14 cellular contexts compared by ENCODE assay signal in the genomic region with DNA sequence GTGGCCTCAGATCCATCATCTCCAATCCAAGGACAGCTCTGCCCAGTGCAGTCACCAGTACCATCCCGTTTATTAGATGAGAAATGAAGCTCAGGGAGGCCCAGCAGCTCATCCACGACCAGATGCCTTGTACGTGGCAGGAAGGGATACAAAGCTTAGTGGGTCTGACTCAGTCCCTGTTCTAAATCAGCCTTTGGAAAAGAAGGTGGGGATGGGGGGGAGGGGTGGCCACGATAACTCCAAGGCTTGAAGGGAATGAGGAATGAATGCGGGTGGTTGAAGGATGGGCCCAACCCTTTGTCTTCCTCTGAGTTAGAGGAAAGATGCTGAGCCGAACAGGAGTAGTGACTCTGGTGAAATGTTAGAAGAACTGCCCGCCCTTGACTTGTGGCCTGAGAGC. TPM values are rescaled to one million over a fixed set of nuclear protein-coding genes. Genes with fewer than 3 reads are reported as not detected.
DNase-seq lines count a peak whose midpoint lies in the region; ATAC-seq, FAIRE-seq and TF ChIP-seq lines count a peak whose summit lies in the region.
"Had no signal": no experiment of that assay in that cellular context is flagged by ENCODE, and none has a peak within 500 bp of the region (broad histone marks: within the 10 kb centered on the region; RNA-seq: fewer than 3 reads in every experiment).

No MANE protein-coding gene starts in this region.

- POLR2A ChIA-PET in HCT116 (lab: Charles Lee), result interaction anchor here (0.6 to 1.5 kb wide), 2 partner anchors 19 to 352 kb away, joined by 3 read pairs; no protein-coding TSS in a partner anchor

- 75 to 81% methylated on average over 4 to 7 of the region's 7 CpGs for WGBS in endodermal cell (ENCODE audit: insufficient coverage in 1 of 2, insufficient read length in 1 of 2), 2 experiments
- WGBS in small intestine, 3 donors, result 75 to 81% (median 80%) methylated on average over 7 of the region's 7 CpGs
- WGBS in esophagus squamous epithelium, 2 donors, result 75 to 81% methylated on average over 4 to 7 of the region's 7 CpGs

- CTCF ChIA-PET in HCT116 (lab: Charles Lee), result no interaction called here

- H3K27me3 Mint-ChIP-seq in endodermal cell (ENCODE audit: insufficient read depth), result no peaks in the 10 kb centered on the region
- H3K27me3 Mint-ChIP-seq: activated naive CD4-positive, alpha-beta T cell treated with anti-CD3 and anti-CD28 coated beads, Interleukin-2, amount 10 ng/mL, durations not matched to agents 7 days and 5 days had no signal

- H3K9me3 ChIP-seq in HCT116 (ENCODE audit: control insufficient read depth in 1 of 2, insufficient read depth in 1 of 2, low read depth in 1 of 2, low read length in 2 of 2), result no peaks in the 10 kb centered on the region
- H3K9me3 ChIP-seq in endodermal cell (ENCODE audit: control insufficient read depth, low read length), result no peaks in the 10 kb centered on the region
- H3K9me3 ChIP-seq in small intestine (ENCODE audit: control insufficient read depth, low read depth), result no peaks in the 10 kb centered on the region
- no peaks in the 10 kb centered on the region for H3K9me3 ChIP-seq in esophagus squamous epithelium
- H3K9me3 ChIP-seq: spleen had no signal

- no peak for ATAC-seq in HCT116
- no peak for ATAC-seq in HG02885 (IDR thresholded peaks at IDR 0.05; ENCODE audit: poor library complexity, unreplicated experiment)

- H3K4me1 ChIP-seq in HCT116 (ENCODE audit: control insufficient read depth in 1 of 2, insufficient read depth in 2 of 2, low read length in 2 of 2) (peaks cover 44 to 50% of the 10 kb centered on the region in 2 experiments), endodermal cell (ENCODE audit: control insufficient read depth, insufficient read depth, low read length) (peaks cover 12% of the 10 kb centered on the region), small intestine (ENCODE audit: control insufficient read depth in 2 of 2, insufficient read depth in 1 of 2, low read depth in 1 of 2, low read length in 1 of 2) (no peaks in the 10 kb centered on the region), esophagus squamous epithelium (peaks cover 8 to 50% (median 13%) of the 10 kb centered on the region in 3 donors)

- peak overlapping the region; percentile 90 for H3K27ac Mint-ChIP-seq in endodermal cell
- H3K27ac Mint-ChIP-seq: activated naive CD4-positive, alpha-beta T cell treated with anti-CD3 and anti-CD28 coated beads, Interleukin-2, amount 10 ng/mL, durations not matched to agents 7 days and 5 days had no signal

- TF ChIP-seq CTCF in HCT116 (IDR thresholded peaks at IDR 0.05 in 2 of 3, conservative IDR thresholded peaks at IDR 0.05 in 1 of 3; ENCODE audit: borderline replicate concordance in 1 of 3, insufficient read depth in 1 of 3, low read depth in 2 of 3, low read length in 2 of 3), result no peak
- no peak for TF ChIP-seq CTCF in endodermal cell (conservative IDR thresholded peaks at IDR 0.05)
- no peak for TF ChIP-seq CTCF in esophagus squamous epithelium (IDR thresholded peaks at IDR 0.05)

- no peak for FAIRE-seq in small intestine (lab: Jason Lieb, UNC)

- peaks cover 31% of the 10 kb centered on the region for H3K4me1 Mint-ChIP-seq in endodermal cell
- H3K4me1 Mint-ChIP-seq: activated naive CD4-positive, alpha-beta T cell treated with anti-CD3 and anti-CD28 coated beads, Interleukin-2, amount 10 ng/mL, durations not matched to agents 7 days and 5 days had no signal

- TF ChIP-seq RAD21 in HCT116 (IDR thresholded peaks at IDR 0.05; ENCODE audit: low read depth), result no peak

- RAD21 ChIA-PET in HCT116 (lab: Charles Lee; ENCODE audit: low non-redundant PET in 1 of 2, low total read pairs in 2 of 2, uncharacterized antibody in 2 of 2, unreplicated experiment in 2 of 2), result interaction anchor here in 1 of 2 experiments (0.7 kb wide), 1 partner anchor 241 kb away, joined by 7 read pairs; no protein-coding TSS in a partner anchor

- peaks cover 21% of the 10 kb centered on the region for H3K36me3 Mint-ChIP-seq in endodermal cell (ENCODE audit: low read depth)
- H3K36me3 Mint-ChIP-seq: activated naive CD4-positive, alpha-beta T cell treated with anti-CD3 and anti-CD28 coated beads, Interleukin-2, amount 10 ng/mL, durations not matched to agents 7 days and 5 days; mesothelial cell of epicardium had no signal

- peaks cover 20% of the 10 kb centered on the region; the same call in 1 of the 2 replicates for H3K79me2 ChIP-seq in HCT116 (ENCODE audit: insufficient read depth, low read length)

- no peak overlapping the region for H2AFZ ChIP-seq in HCT116 (ENCODE audit: low read depth, low read length, poor library complexity, severe bottlenecking)

- H3K9me3 Mint-ChIP-seq in endodermal cell, result no peaks in the 10 kb centered on the region
- H3K9me3 Mint-ChIP-seq: activated naive CD4-positive, alpha-beta T cell treated with anti-CD3 and anti-CD28 coated beads, Interleukin-2, amount 10 ng/mL, durations not matched to agents 7 days and 5 days; mesothelial cell of epicardium had no signal

- intact Hi-C loops in HCT116 (cut with micrococcal nuclease) (no loop called here), esophagus squamous epithelium (cut with DNase I) (no loop called here)

- H3K36me3 ChIP-seq in HCT116 (ENCODE audit: control insufficient read depth in 1 of 2, insufficient read depth in 2 of 2, low read length in 2 of 2) (no peaks in the 10 kb centered on the region; a peak in 1 of 4 replicates), endodermal cell (ENCODE audit: control insufficient read depth, insufficient read depth, low read length) (peaks cover 3% of the 10 kb centered on the region), small intestine (ENCODE audit: control insufficient read depth in 2 of 2, insufficient read depth in 2 of 2, low read length in 2 of 2) (peaks cover 4% of the 10 kb centered on the region in 2 donors), esophagus squamous epithelium (peaks cover 0 to 27% (median 0%) of the 10 kb centered on the region in 3 donors)

- H3K9ac ChIP-seq in HCT116 (ENCODE audit: low read length), result 0 out of 2 replicates have a peak overlapping the region, but pooled peaks have one; percentile 3
- H3K9ac ChIP-seq in endodermal cell (ENCODE audit: extremely low read depth, low read length, poor library complexity, severe bottlenecking), result no peak overlapping the region

- no peak overlapping the region for H3K4me2 ChIP-seq in HCT116 (ENCODE audit: low read length)

- H3K27ac ChIP-seq in HCT116 (ENCODE audit: low read depth, low read length) (peak overlapping the region; percentile 95), endodermal cell (ENCODE audit: low read depth, low read length) (no peak overlapping the region), small intestine (ENCODE audit: low read depth in 1 of 2, low read length in 1 of 2) (peak overlapping the region; percentile 46 to 99), esophagus squamous epithelium (peak overlapping the region in 1 of 4 donors; percentile 96)

- no peak for DNase-seq in HCT116 (ENCODE audit: low read depth, low spot score)
- DNase-seq in endodermal cell, result no peak
- DNase-seq in small intestine, result no peak
- no peak for DNase-seq in stimulated activated CD4-positive, alpha-beta T cell treated with anti-CD3 and anti-CD28 coated beads, Interleukin-1b, Interleukin-23, amount 100 ng/mL, for 48 hours
- DNase-seq in esophagus squamous epithelium (lab: John Stamatoyannopoulos, UW), result no peak
- DNase-seq: activated CD4-positive, CD25-positive, alpha-beta regulatory T cell; activated naive CD4-positive, alpha-beta T cell treated with anti-CD3 and anti-CD28 coated beads, Interleukin-2, amount 10 ng/mL, durations not matched to agents 7 days and 5 days; effector CD8-positive, alpha-beta T cell; MM.1S; NCI-H2029; NCI-H69; spleen had no signal

- no peaks in the 10 kb centered on the region for H3K9me2 ChIP-seq in HCT116 (ENCODE audit: insufficient read depth)

- H3K4me3 Mint-ChIP-seq in endodermal cell, result no peak overlapping the region
- H3K4me3 Mint-ChIP-seq: activated naive CD4-positive, alpha-beta T cell treated with anti-CD3 and anti-CD28 coated beads, Interleukin-2, amount 10 ng/mL, durations not matched to agents 7 days and 5 days; mesothelial cell of epicardium had no signal

- no peak overlapping the region for H3K4me3 ChIP-seq in HCT116 (replicated peaks in 1 of 2; ENCODE audit: low read depth in 1 of 2, low read length in 2 of 2)
- H3K4me3 ChIP-seq in endodermal cell (ENCODE audit: low read length), result no peak overlapping the region
- no peak overlapping the region for H3K4me3 ChIP-seq in small intestine (ENCODE audit: low read depth in 1 of 2, low read length in 2 of 2)
- H3K4me3 ChIP-seq in esophagus squamous epithelium, result no peak overlapping the region
- H3K4me3 ChIP-seq: spleen had no signal

- H4K20me1 ChIP-seq in HCT116 (ENCODE audit: insufficient read depth), result no peaks in the 10 kb centered on the region

- no TSS peak for BruUV-seq in HCT116 (replicated peaks; lab: Mats Ljungman, UMichigan)

- H3K27me3 ChIP-seq in HCT116 (ENCODE audit: insufficient read depth, low read length) (no peaks in the 10 kb centered on the region), endodermal cell (ENCODE audit: control insufficient read depth, insufficient read depth, low read length, poor library complexity, severe bottlenecking) (no peaks in the 10 kb centered on the region), small intestine (ENCODE audit: control insufficient read depth in 2 of 2, insufficient read depth in 2 of 2, low read length in 2 of 2) (no peaks in the 10 kb centered on the region), esophagus squamous epithelium (no peaks in the 10 kb centered on the region)
- H3K27me3 ChIP-seq: spleen had no signal

- TF ChIP-seq POLR2A in HCT116 (IDR thresholded peaks at IDR 0.05; ENCODE audit: borderline replicate concordance, extremely low read depth, insufficient read depth, insufficient read length), result no peak
- TF ChIP-seq POLR2A in esophagus squamous epithelium (IDR thresholded peaks at IDR 0.05), result no peak

RNA-seq across cellular contexts. Expression of a gene that starts 25.8 kb away (rescaled TPM):
- total RNA-seq in HCT116 (2021; ENCODE audit: unreplicated experiment) (209 TPM), endodermal cell (100 to 1,000 TPM; 128 to 149 TPM), esophagus squamous epithelium (100 to 1,000 TPM in 1 of 4 donors, 10 to 100 TPM in 3; 40.0 to 101 (median 67.3) TPM)
- polyA plus RNA-seq in HCT116 (2012), result 177 and 183 TPM in 2 replicates
- 20.2 TPM for polyA plus RNA-seq in endodermal cell (2013, experiment 1 of 2)
- polyA plus RNA-seq in endodermal cell (2013, experiment 2 of 2), result 16.5 TPM
- 100 to 1,000 TPM; 140 to 365 (median 336) TPM for polyA plus RNA-seq in small intestine

RNA-seq across cellular contexts. Expression of a gene that starts 34.9 kb away (rescaled TPM):
- total RNA-seq in HCT116 (2021; ENCODE audit: unreplicated experiment) (87.3 TPM), endodermal cell (10 to 100 TPM; 37.7 to 39.1 TPM), esophagus squamous epithelium (10 to 100 TPM; 18.3 to 33.2 (median 23.1) TPM)
- polyA plus RNA-seq in HCT116 (2012), result 80.0 and 86.5 TPM in 2 replicates
- polyA plus RNA-seq in endodermal cell (2013, experiment 1 of 2), result 30.2 TPM
- 32.7 TPM for polyA plus RNA-seq in endodermal cell (2013, experiment 2 of 2)
- 10 to 100 TPM; 35.5 to 91.1 (median 79.4) TPM for polyA plus RNA-seq in small intestine

RNA-seq across cellular contexts. Expression of a gene that starts 35.9 kb away (rescaled TPM):
- total RNA-seq in HCT116 (2021; ENCODE audit: unreplicated experiment), result 38.4 TPM
- polyA plus RNA-seq in HCT116 (2012), result 14.5 and 16.3 TPM in 2 replicates
- total RNA-seq in endodermal cell, result 10 to 100 TPM; 26.4 to 31.0 TPM
- 14.9 TPM for polyA plus RNA-seq in endodermal cell (2013, experiment 1 of 2)
- 11.8 TPM for polyA plus RNA-seq in endodermal cell (2013, experiment 2 of 2)
- polyA plus RNA-seq in small intestine, result 10 to 100 TPM in 1 of 3 donors, 1 to 10 TPM in 2; 7.6 to 15.6 (median 8.6) TPM
- total RNA-seq in esophagus squamous epithelium, result 10 to 100 TPM in 3 of 4 donors, 1 to 10 TPM in 1; 9.5 to 12.2 (median 10.4) TPM

RNA-seq across cellular contexts. Expression of a gene that starts 36.3 kb away (rescaled TPM):
- total RNA-seq in HCT116 (2021; ENCODE audit: unreplicated experiment), result 30.3 TPM
- 24.7 and 39.5 TPM in 2 replicates for polyA plus RNA-seq in HCT116 (2012)
- total RNA-seq in endodermal cell, result 100 to 1,000 TPM in 1 of 2 donors, 10 to 100 TPM in 1; 89.0 to 123 TPM
- polyA plus RNA-seq in endodermal cell (2013, experiment 1 of 2), result 22.2 TPM
- 14.5 TPM for polyA plus RNA-seq in endodermal cell (2013, experiment 2 of 2)
- 1,000 to 10,000 TPM in 2 of 3 donors, 100 to 1,000 TPM in 1; 279 to 3,618 (median 2,326) TPM for polyA plus RNA-seq in small intestine
- total RNA-seq in esophagus squamous epithelium, result 10 to 100 TPM in 2 of 4 donors, 1 to 10 TPM in 2; 6.3 to 60.7 (median 10.4) TPM
